9 cellular contexts compared by ENCODE assay signal in the genomic region with DNA sequence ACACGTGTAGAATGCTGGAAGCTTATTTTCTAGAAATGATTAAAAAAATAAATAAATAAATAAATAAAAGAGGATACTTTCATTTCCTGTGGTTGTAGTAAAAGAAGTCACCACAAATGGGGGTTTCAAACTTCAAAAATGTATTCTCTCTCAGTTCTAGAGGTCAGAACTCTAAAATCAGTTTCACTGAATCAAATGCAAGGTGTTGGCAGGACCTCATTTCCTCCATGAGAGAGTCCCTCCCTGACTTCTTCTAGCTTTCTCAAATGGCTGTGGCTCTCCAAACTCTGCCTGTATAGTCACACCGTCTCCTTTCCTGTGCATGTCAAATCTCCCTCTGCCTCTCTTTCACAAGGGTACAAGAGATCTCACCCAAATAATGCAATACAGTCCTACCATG.
"Had no signal": no experiment of that assay in that cellular context is flagged by ENCODE, and none has a peak within 500 bp of the region (broad histone marks: within the 10 kb centered on the region; RNA-seq: fewer than 3 reads in every experiment).

No MANE protein-coding gene starts in this region.

- H2AFZ ChIP-seq: GM23248, GM23338 had no signal

- H3K4me1 ChIP-seq: HAP-1 had no signal

- H3K4me3 Mint-ChIP-seq: GM23338, H9, HFFc6 had no signal

- H3K4me3 ChIP-seq: GM23248, GM23338, HAP-1 had no signal

- H3K9ac ChIP-seq: GM23248 had no signal

- ATAC-seq: GM23338, HCT116 had no signal

- H3K4me2 ChIP-seq: GM23338 had no signal

- DNase-seq: GM23248, GOT3, H7, H9, HCEC 1CT, HFFc6 had no signal

- H3K9me3 ChIP-seq: HAP-1 had no signal

- H3K36me3 ChIP-seq: HAP-1 had no signal

- H3K27ac Mint-ChIP-seq: GM23338, H9, HFFc6 had no signal

- H3K27ac ChIP-seq: GM23248 had no signal
